In genomic region chr4:53501561-53501960, GRCh38 we compare ENCODE assay signal across 29 cellular contexts.
"Had no signal": no experiment of that assay in that cellular context is flagged by ENCODE, and none has a peak within 500 bp of the region (broad histone marks: within the 10 kb centered on the region; RNA-seq: fewer than 3 reads in every experiment).

No MANE protein-coding gene starts in this region.

- H3K27me3 Mint-ChIP-seq: progenitor cell of endocrine pancreas; stimulated activated naive B cell treated with anti-CD40 and anti-IgM and Interleukin-4, amounts not matched to agents 10 μg/mL and 1 μg/mL and 100 μg/mL, for 72 hours; type B pancreatic cell had no signal

- H3K4me1 ChIP-seq: psoas muscle, sigmoid colon, upper lobe of right lung had no signal

- H3K9me3 Mint-ChIP-seq: naive thymus-derived CD8-positive, alpha-beta T cell; natural killer cell treated with Interleukin-12 subunit alpha and Interleukin-12 subunit beta and Interleukin-15 and Interleukin-18, amount 100 ng/mL, for 72 hours; nephron progenitor cell; neural crest cell; stimulated activated effector memory CD8-positive, alpha-beta T cell treated with anti-CD3 and anti-CD28 coated beads, Interleukin-12 subunit alpha, Interleukin-12 subunit beta, amount 100 ng/mL, for 72 hours; stimulated activated naive B cell treated with anti-CD40 and anti-IgM and Interleukin-4, amounts not matched to agents 10 μg/mL and 1 μg/mL and 100 μg/mL, for 72 hours; stimulated activated naive CD8-positive, alpha-beta T cell treated with anti-CD3 and anti-CD28 coated beads, Interleukin-15, Interleukin-2, amounts not matched to agents 100 ng/mL and 50 ng/mL, for 24 hours; type B pancreatic cell had no signal

- DNase-seq: naive thymus-derived CD8-positive, alpha-beta T cell; nephron progenitor cell; nucleus accumbens; pancreas; posterior cingulate gyrus; psoas muscle; right cardiac atrium; right lobe of liver; sigmoid colon; small intestine; stimulated activated CD4-positive, alpha-beta T cell treated with anti-CD3 and anti-CD28 coated beads, Interleukin-15, amount 100 ng/mL, for 24 hours; stimulated activated CD4-positive, alpha-beta T cell treated with anti-CD3 and anti-CD28 coated beads, Interleukin-2, amount 100 ng/mL, for 24 hours; stimulated activated CD4-positive, alpha-beta T cell treated with anti-CD3 and anti-CD28 coated beads, Interleukin-2, amount 100 ng/mL, for 48 hours; stimulated activated CD4-positive, alpha-beta T cell treated with anti-CD3 and anti-CD28 coated beads, Interleukin-4, amount 100 ng/mL, for 24 hours; stimulated activated naive B cell treated with anti-CD40 and anti-IgM and Interleukin-4, amounts not matched to agents 10 μg/mL and 1 μg/mL and 100 μg/mL, for 72 hours; stimulated activated naive CD4-positive, alpha-beta T cell treated with Interleukin-2 at 50 U/mL for 16 hours; stomach; thyroid gland; upper lobe of right lung; uterus had no signal

- H3K9me3 ChIP-seq: neutrophil, pancreas, psoas muscle, right lobe of liver, sigmoid colon, stomach, thoracic aorta, thyroid gland, tibial nerve, upper lobe of right lung, uterus had no signal

- H3K27ac ChIP-seq: neutrophil, pancreas, psoas muscle, right lobe of liver, sigmoid colon, thoracic aorta, thyroid gland, tibial nerve, upper lobe of right lung, uterus had no signal

- H3K27ac Mint-ChIP-seq: naive thymus-derived CD8-positive, alpha-beta T cell; natural killer cell treated with Interleukin-12 subunit alpha and Interleukin-12 subunit beta and Interleukin-15 and Interleukin-18, amount 100 ng/mL, for 72 hours; nephron progenitor cell; progenitor cell of endocrine pancreas; stimulated activated effector memory CD8-positive, alpha-beta T cell treated with anti-CD3 and anti-CD28 coated beads, Interleukin-12 subunit alpha, Interleukin-12 subunit beta, amount 100 ng/mL, for 72 hours; stimulated activated naive B cell treated with anti-CD40 and anti-IgM and Interleukin-4, amounts not matched to agents 10 μg/mL and 1 μg/mL and 100 μg/mL, for 72 hours; stimulated activated naive CD8-positive, alpha-beta T cell treated with anti-CD3 and anti-CD28 coated beads, Interleukin-15, Interleukin-2, amounts not matched to agents 100 ng/mL and 50 ng/mL, for 24 hours; type B pancreatic cell had no signal

- H3K4me3 Mint-ChIP-seq: naive thymus-derived CD8-positive, alpha-beta T cell; natural killer cell treated with Interleukin-12 subunit alpha and Interleukin-12 subunit beta and Interleukin-15 and Interleukin-18, amount 100 ng/mL, for 72 hours; nephron progenitor cell; neural crest cell; stimulated activated effector memory CD8-positive, alpha-beta T cell treated with anti-CD3 and anti-CD28 coated beads, Interleukin-12 subunit alpha, Interleukin-12 subunit beta, amount 100 ng/mL, for 72 hours; stimulated activated naive B cell treated with anti-CD40 and anti-IgM and Interleukin-4, amounts not matched to agents 10 μg/mL and 1 μg/mL and 100 μg/mL, for 72 hours; stimulated activated naive CD8-positive, alpha-beta T cell treated with anti-CD3 and anti-CD28 coated beads, Interleukin-15, Interleukin-2, amounts not matched to agents 100 ng/mL and 50 ng/mL, for 24 hours; type B pancreatic cell had no signal

- H3K4me3 ChIP-seq: pancreas, psoas muscle, right lobe of liver, sigmoid colon, stomach, thoracic aorta, thyroid gland, tibial nerve, upper lobe of right lung, uterus had no signal

- ATAC-seq: naive thymus-derived CD8-positive, alpha-beta T cell; natural killer cell treated with Interleukin-12 subunit alpha and Interleukin-12 subunit beta and Interleukin-15 and Interleukin-18, amount 100 ng/mL, for 72 hours; pancreas; psoas muscle; right cardiac atrium; right lobe of liver; stimulated activated effector memory CD8-positive, alpha-beta T cell treated with anti-CD3 and anti-CD28 coated beads, Interleukin-12 subunit alpha, Interleukin-12 subunit beta, amount 100 ng/mL, for 72 hours; stimulated activated naive B cell treated with anti-CD40 and anti-IgM and Interleukin-4, amounts not matched to agents 10 μg/mL and 1 μg/mL and 100 μg/mL, for 72 hours; upper lobe of right lung had no signal

- H3K27me3 ChIP-seq: neutrophil, pancreas, right lobe of liver, sigmoid colon, stomach, thyroid gland, tibial nerve, upper lobe of right lung, uterus had no signal

- H3K4me1 Mint-ChIP-seq: stimulated activated effector memory CD8-positive, alpha-beta T cell treated with anti-CD3 and anti-CD28 coated beads, Interleukin-12 subunit alpha, Interleukin-12 subunit beta, amount 100 ng/mL, for 72 hours; stimulated activated naive B cell treated with anti-CD40 and anti-IgM and Interleukin-4, amounts not matched to agents 10 μg/mL and 1 μg/mL and 100 μg/mL, for 72 hours had no signal

- H3K36me3 ChIP-seq: neutrophil, right lobe of liver, sigmoid colon, thoracic aorta, thyroid gland, tibial nerve, upper lobe of right lung, uterus had no signal

- H3K36me3 Mint-ChIP-seq: naive thymus-derived CD8-positive, alpha-beta T cell; natural killer cell treated with Interleukin-12 subunit alpha and Interleukin-12 subunit beta and Interleukin-15 and Interleukin-18, amount 100 ng/mL, for 72 hours; stimulated activated effector memory CD8-positive, alpha-beta T cell treated with anti-CD3 and anti-CD28 coated beads, Interleukin-12 subunit alpha, Interleukin-12 subunit beta, amount 100 ng/mL, for 72 hours; stimulated activated naive B cell treated with anti-CD40 and anti-IgM and Interleukin-4, amounts not matched to agents 10 μg/mL and 1 μg/mL and 100 μg/mL, for 72 hours; type B pancreatic cell had no signal
